ENCODE assay signal across 22 cellular contexts in the genomic region with DNA sequence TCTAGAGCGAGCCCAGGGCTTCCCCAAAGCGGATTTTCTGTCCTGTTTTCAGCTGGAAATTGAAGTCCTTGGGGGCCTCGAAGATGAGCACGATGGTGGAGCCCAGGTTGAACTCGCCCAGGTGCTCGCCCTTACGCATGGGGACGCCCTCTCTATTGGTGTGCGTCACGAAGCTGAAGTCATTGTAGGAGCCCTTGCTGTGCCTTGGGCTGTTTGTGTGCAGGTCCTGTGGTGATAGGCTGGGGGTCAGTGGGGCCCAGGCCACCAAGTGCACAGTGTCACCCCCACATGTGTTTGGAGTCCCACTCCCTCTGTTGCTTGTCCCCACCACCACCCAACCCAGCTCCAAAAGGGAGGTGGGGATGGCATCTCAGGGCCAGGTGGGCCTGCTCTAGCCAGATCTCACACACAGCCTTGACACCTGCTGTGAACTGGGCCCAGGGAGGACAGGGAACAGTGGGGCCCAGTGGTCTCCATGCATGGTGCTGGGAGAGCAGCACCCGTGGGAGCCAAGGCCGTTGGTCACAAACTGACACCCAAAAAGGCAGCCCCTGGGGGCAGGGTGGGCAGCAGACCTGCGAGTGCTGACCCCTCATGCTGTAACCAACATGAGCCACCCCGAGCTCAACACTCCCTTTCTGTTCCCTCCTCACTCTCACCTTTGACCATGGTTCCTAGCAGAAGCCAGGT. TPM values are rescaled to one million over a fixed set of nuclear protein-coding genes. Genes with fewer than 3 reads are reported as not detected.
DNase-seq lines count a peak whose midpoint lies in the region; ATAC-seq, FAIRE-seq and TF ChIP-seq lines count a peak whose summit lies in the region.
"Had no signal": no experiment of that assay in that cellular context is flagged by ENCODE, and none has a peak within 500 bp of the region (broad histone marks: within the 10 kb centered on the region; RNA-seq: fewer than 3 reads in every experiment).

No MANE protein-coding gene starts in this region.

- POLR2A ChIA-PET in activated B cell treated with CpG ODN at 0.5 μM for 24 hours (lab: Charles Lee) (interaction anchor here (2.2 kb wide), 1 partner anchor 10 kb away, joined by 10 read pairs; no protein-coding TSS in a partner anchor), endothelial cell of umbilical vein (lab: Charles Lee) (interaction anchor here (1.6 kb wide), 1 partner anchor 10 kb away, joined by 4 read pairs; no protein-coding TSS in a partner anchor)

- intact Hi-C loops in Right ventricle myocardium inferior (cut with DNase I) (no loop called here), heart right ventricle (cut with DNase I) (no loop called here), activated B cell treated with CpG ODN at 0.5 μM for 24 hours (cut with micrococcal nuclease) (loop anchor here (5.0 kb wide), 1 partner anchor 37 kb away; no protein-coding TSS in a partner anchor), endothelial cell of umbilical vein (cut with micrococcal nuclease) (no loop called here)

- no peak for FAIRE-seq in endothelial cell of umbilical vein (lab: Jason Lieb, UNC)
- FAIRE-seq: frontal cortex, GM12892, pancreas had no signal

- no peaks in the 10 kb centered on the region for H3K9me1 ChIP-seq in endothelial cell of umbilical vein (replicated peaks; ENCODE audit: control insufficient read depth, extremely low read depth, insufficient read depth, low read length)

- H3K4me1 Mint-ChIP-seq in activated B cell treated with CpG ODN at 0.5 μM for 24 hours (peaks cover 24% of the 10 kb centered on the region), type B pancreatic cell (ENCODE audit: unreplicated experiment) (peaks cover 14% of the 10 kb centered on the region)

- H4K20me1 ChIP-seq in endothelial cell of umbilical vein (replicated peaks; ENCODE audit: control insufficient read depth, extremely low read depth, insufficient read depth, low read length), result no peaks in the 10 kb centered on the region

- dilution Hi-C loops in endothelial cell of umbilical vein (cut with MboI; ENCODE audit: extremely low pct_ligation_motif_present, low sequenced_read_pairs), result no loop called here

- H3K79me2 ChIP-seq in endothelial cell of umbilical vein (ENCODE audit: control insufficient read depth, insufficient read depth, low read length), result peaks cover 35% of the 10 kb centered on the region

- H3K36me3 ChIP-seq in heart right ventricle (peaks cover 0 to 80% (median 22%) of the 10 kb centered on the region in 9 donors), endothelial cell of umbilical vein (ENCODE audit: control insufficient read depth in 2 of 2, extremely low read depth in 1 of 2, insufficient read depth in 2 of 2, low read length in 2 of 2) (peaks cover 2 to 37% of the 10 kb centered on the region in 2 experiments)

- H3K27me3 Mint-ChIP-seq in activated B cell treated with CpG ODN at 0.5 μM for 24 hours, result no peaks in the 10 kb centered on the region
- H3K27me3 Mint-ChIP-seq in type B pancreatic cell, result no peaks in the 10 kb centered on the region
- H3K27me3 Mint-ChIP-seq: CD8-positive, alpha-beta memory T cell had no signal

- 94 to 95% methylated on average over 14 of the region's 14 CpGs for WGBS in heart right ventricle, 2 donors

- H3K27ac Mint-ChIP-seq in activated B cell treated with CpG ODN at 0.5 μM for 24 hours (peak overlapping the region; percentile 50), type B pancreatic cell (peak overlapping the region; percentile 68)

- BruUV-seq in endothelial cell of umbilical vein (replicated peaks; lab: Mats Ljungman, UMichigan), result no TSS peak

- TF ChIP-seq CTCF in heart right ventricle (IDR thresholded peaks at IDR 0.05) (no peak), activated B cell treated with CpG ODN at 0.5 μM for 24 hours (IDR thresholded peaks at IDR 0.05) (no peak), endothelial cell of umbilical vein (IDR thresholded peaks at IDR 0.05; ENCODE audit: extremely low read depth in 1 of 2, insufficient read depth in 1 of 2, low read depth in 1 of 2, low read length in 2 of 2) (no peak), type B pancreatic cell (conservative IDR thresholded peaks at IDR 0.05) (no peak)

- peak; percentile 58 for DNase-seq in Right ventricle myocardium inferior (ENCODE audit: missing footprints)
- DNase-seq in heart right ventricle, result no peak
- DNase-seq in activated B cell treated with CpG ODN at 0.5 μM for 24 hours, result no peak
- no peak for DNase-seq in endothelial cell of umbilical vein (ENCODE audit: low read depth, low spot score)
- DNase-seq in type B pancreatic cell (ENCODE audit: extremely low spot score, unreplicated experiment), result no peak
- no peak for DNase-seq in GM19238 (ENCODE audit: insufficient read length, low spot score)
- DNase-seq in SW 1271 (lab: John Stamatoyannopoulos, UW), result no peak
- no peak for DNase-seq in NCI-H1436 treated with DMSO at 0.1 percent for 48 hours (lab: John Stamatoyannopoulos, UW)
- DNase-seq: activated naive CD4-positive, alpha-beta T cell treated with Interleukin-2 at 50 U/mL for 16 hours; CD8-positive, alpha-beta memory T cell; NCI-H1105; NCI-H510A; Peyer's patch; stimulated activated CD4-positive, alpha-beta T cell treated with anti-CD3 and anti-CD28 coated beads, Interleukin-15, amount 100 ng/mL, for 24 hours had no signal

- H3K36me3 Mint-ChIP-seq in activated B cell treated with CpG ODN at 0.5 μM for 24 hours (ENCODE audit: low read depth) (peaks cover 55% of the 10 kb centered on the region), type B pancreatic cell (peaks cover 3% of the 10 kb centered on the region)

- no peak overlapping the region for H3K4me2 ChIP-seq in endothelial cell of umbilical vein (ENCODE audit: insufficient read depth, low read length)

- ATAC-seq in Right ventricle myocardium inferior (no peak), heart right ventricle (no peak), activated B cell treated with CpG ODN at 0.5 μM for 24 hours (ENCODE audit: low read depth) (no peak)
- ATAC-seq: esophagus mucosa, pancreas, sciatic nerve had no signal

- H3K4me1 ChIP-seq in heart right ventricle (peaks cover 5 to 25% (median 20%) of the 10 kb centered on the region in 9 donors), endothelial cell of umbilical vein (ENCODE audit: control insufficient read depth, extremely low read depth, insufficient read depth, low read length) (peaks cover 6% of the 10 kb centered on the region)
- H3K4me1 ChIP-seq: HAP-1, pancreas had no signal

- H3K9ac ChIP-seq in endothelial cell of umbilical vein (replicated peaks; ENCODE audit: extremely low read depth, insufficient read depth, low read length), result no peak overlapping the region

- H3K9me3 Mint-ChIP-seq in activated B cell treated with CpG ODN at 0.5 μM for 24 hours (no peaks in the 10 kb centered on the region), type B pancreatic cell (no peaks in the 10 kb centered on the region)
- H3K9me3 Mint-ChIP-seq: CD8-positive, alpha-beta memory T cell; T-helper 2 cell treated with Interferon-gamma antibody and Interleukin-4, amounts not matched to agents 5 μg/mL and 100 μg/mL, for 36 hours had no signal

- TF ChIP-seq POLR2A in endothelial cell of umbilical vein (IDR thresholded peaks at IDR 0.05; ENCODE audit: low read depth, low read length), result peak; percentile 14

- CTCF ChIA-PET in activated B cell treated with CpG ODN at 0.5 μM for 24 hours (lab: Charles Lee) (no interaction called here), endothelial cell of umbilical vein (lab: Charles Lee) (interaction anchor here (0.5 to 1.3 kb wide), 3 partner anchors 9 to 59 kb away, joined by 3 read pairs; no protein-coding TSS in a partner anchor)

- no peaks in the 10 kb centered on the region for H3K9me3 ChIP-seq in heart right ventricle
- no peaks in the 10 kb centered on the region for H3K9me3 ChIP-seq in endothelial cell of umbilical vein (replicated peaks; ENCODE audit: control insufficient read depth, insufficient read depth, low read length)
- H3K9me3 ChIP-seq: HAP-1, pancreas, Peyer's patch had no signal

- no peak overlapping the region for H3K4me3 Mint-ChIP-seq in activated B cell treated with CpG ODN at 0.5 μM for 24 hours
- no peak overlapping the region for H3K4me3 Mint-ChIP-seq in type B pancreatic cell
- H3K4me3 Mint-ChIP-seq: T-helper 2 cell treated with Interferon-gamma antibody and Interleukin-4, amounts not matched to agents 5 μg/mL and 100 μg/mL, for 36 hours had no signal

- H3K27me3 ChIP-seq in heart right ventricle (no peaks in the 10 kb centered on the region), endothelial cell of umbilical vein (ENCODE audit: control insufficient read depth in 2 of 2, insufficient read depth in 2 of 2, low read length in 2 of 2) (no peaks in the 10 kb centered on the region)
- H3K27me3 ChIP-seq: pancreas, Peyer's patch had no signal

- H3K27ac ChIP-seq in heart right ventricle, result no peak overlapping the region
- H3K27ac ChIP-seq in endothelial cell of umbilical vein (ENCODE audit: insufficient read depth, low read depth, low read length), result no peak overlapping the region
- H3K27ac ChIP-seq: pancreas, Peyer's patch had no signal

- no peak overlapping the region for H3K4me3 ChIP-seq in heart right ventricle
- no peak overlapping the region for H3K4me3 ChIP-seq in endothelial cell of umbilical vein (replicated peaks in 1 of 3; ENCODE audit: insufficient read depth in 1 of 3, low read depth in 1 of 3, low read length in 3 of 3)
- H3K4me3 ChIP-seq: HAP-1, lung, pancreas, Peyer's patch had no signal

- no peak overlapping the region for H2AFZ ChIP-seq in endothelial cell of umbilical vein (ENCODE audit: low read depth, low read length)

TF ChIP-seq in endothelial cell of umbilical vein, 7 proteins besides CTCF, POLR2A, EP300 and RAD21:
- TF ChIP-seq EZH2 (IDR thresholded peaks at IDR 0.05; ENCODE audit: borderline replicate concordance, low read depth, low read length, severe bottlenecking) (no peak), MYC (IDR thresholded peaks at IDR 0.05; ENCODE audit: low read depth, low read length) (no peak)

RNA-seq across cellular contexts. Expression of a gene that starts 42.3 kb away (rescaled TPM):
- total RNA-seq in Right ventricle myocardium inferior (18.4 TPM), heart right ventricle (10 to 100 TPM; 16.3 to 30.0 (median 18.7) TPM), activated B cell treated with CpG ODN at 0.5 μM for 24 hours (53.7 and 61.6 TPM in 2 replicates), endothelial cell of umbilical vein (53.2 and 58.0 TPM in 2 replicates), type B pancreatic cell (ENCODE audit: low replicate concordance) (39.5 and 47.6 TPM in 2 replicates)
- polyA plus RNA-seq in heart right ventricle (10 to 100 TPM; 15.5 to 20.6 TPM), endothelial cell of umbilical vein (48.5 and 53.4 TPM in 2 replicates)
- polyA plus RNA-seq in endothelial cell of umbilical vein (2011; cell fraction: cytosol; rRNA removed), result 39.8 and 39.9 TPM in 2 replicates
- polyA plus RNA-seq in endothelial cell of umbilical vein (2011; cell fraction: nucleus; rRNA removed), result 116 and 131 TPM in 2 replicates
- 36.2 and 37.9 TPM in 2 replicates for polyA plus RNA-seq in endothelial cell of umbilical vein (2012)
- 37.0 and 44.8 TPM in 2 replicates for polyA minus RNA-seq in endothelial cell of umbilical vein
- polyA minus RNA-seq in endothelial cell of umbilical vein (2011; cell fraction: cytosol; rRNA and poly(A)+ RNA removed), result 8.7 TPM
- polyA minus RNA-seq in endothelial cell of umbilical vein (2011; cell fraction: nucleus; rRNA and poly(A)+ RNA removed), result 33.4 and 38.7 TPM in 2 replicates
